ENCODE assay signal across 9 cellular contexts in genomic region chr9:133114886-133115603, GRCh38. TPM values are rescaled to one million over a fixed set of nuclear protein-coding genes. Genes with fewer than 3 reads are reported as not detected.
A peak's percentile ranks its signal among the peaks of the same experiment; 100 is the strongest.
DNase-seq lines count a peak whose midpoint lies in the region; ATAC-seq, FAIRE-seq and TF ChIP-seq lines count a peak whose summit lies in the region.
"Had no signal": no experiment of that assay in that cellular context is flagged by ENCODE, and none has a peak within 500 bp of the region (broad histone marks: within the 10 kb centered on the region; RNA-seq: fewer than 3 reads in every experiment).

No MANE protein-coding gene starts in this region.

- in situ Hi-C loops in K562 (cut with MboI), result no loop called here

- H3K27me3 Mint-ChIP-seq in naive thymus-derived CD4-positive, alpha-beta T cell, result no peaks in the 10 kb centered on the region

- H3K9me1 ChIP-seq in K562 (ENCODE audit: control insufficient read depth, insufficient read depth, low read length), result no peaks in the 10 kb centered on the region

- no peaks in the 10 kb centered on the region for H3K9me3 ChIP-seq in BLaER1
- no peaks in the 10 kb centered on the region for H3K9me3 ChIP-seq in K562 (replicated peaks; ENCODE audit: control insufficient read depth, insufficient read depth, low read depth, low read length)
- H3K9me3 ChIP-seq in naive thymus-derived CD4-positive, alpha-beta T cell (ENCODE audit: control insufficient read depth in 2 of 3, low read length in 3 of 3), result no peaks in the 10 kb centered on the region

- no peak overlapping the region for H2AFZ ChIP-seq in K562 (ENCODE audit: low read depth, low read length)

- intact Hi-C loops in K562 (cut with micrococcal nuclease), result no loop called here
- intact Hi-C loops in naive thymus-derived CD4-positive, alpha-beta T cell (cut with micrococcal nuclease), result no loop called here

- no peaks in the 10 kb centered on the region for H3K27me3 ChIP-seq in BLaER1
- no peaks in the 10 kb centered on the region for H3K27me3 ChIP-seq in K562 (ENCODE audit: control insufficient read depth in 2 of 2, insufficient read depth in 2 of 2, low read length in 2 of 2)
- H3K27me3 ChIP-seq in naive thymus-derived CD4-positive, alpha-beta T cell (ENCODE audit: control insufficient read depth in 2 of 2, insufficient read depth in 2 of 2, low read length in 2 of 2), result no peaks in the 10 kb centered on the region

- H3K36me3 Mint-ChIP-seq in naive thymus-derived CD4-positive, alpha-beta T cell, result peaks cover 0 to 3% (median 0%) of the 10 kb centered on the region in 5 donors

- H3K9ac ChIP-seq in BLaER1 (peak overlapping the region; percentile 69), K562 (ENCODE audit: insufficient read depth in 1 of 2, low read depth in 2 of 2, low read length in 2 of 2) (peak overlapping the region in 1 of 2 experiments; percentile 85; a peak in 3 of 4 replicates)

- TF ChIP-seq POLR2A in K562 (conservative IDR thresholded peaks at IDR 0.05), result no peak

- peaks cover 20 to 61% (median 33%) of the 10 kb centered on the region in 7 donors for H3K4me1 Mint-ChIP-seq in naive thymus-derived CD4-positive, alpha-beta T cell

- H3K36me3 ChIP-seq in BLaER1 (peaks cover 38% of the 10 kb centered on the region), K562 (ENCODE audit: control insufficient read depth, insufficient read depth, low read length) (peaks cover 45% of the 10 kb centered on the region; the same call in 2 of the 3 replicates)
- H3K36me3 ChIP-seq in naive thymus-derived CD4-positive, alpha-beta T cell (ENCODE audit: control insufficient read depth in 2 of 3, insufficient read depth in 3 of 3, low read length in 3 of 3), result peaks cover 0 to 17% (median 0%) of the 10 kb centered on the region in 3 experiments

- peak overlapping the region in 1 of 9 donors; percentile 89 for H3K27ac Mint-ChIP-seq in naive thymus-derived CD4-positive, alpha-beta T cell

- H3K4me1 ChIP-seq in BLaER1, result peaks cover 87% of the 10 kb centered on the region
- H3K4me1 ChIP-seq in K562 (replicated peaks in 1 of 2; ENCODE audit: control insufficient read depth in 2 of 2, insufficient read depth in 2 of 2, low read length in 2 of 2), result peaks cover 34 to 81% of the 10 kb centered on the region in 2 experiments
- peaks cover 22 to 59% of the 10 kb centered on the region in 2 donors for H3K4me1 ChIP-seq in naive thymus-derived CD4-positive, alpha-beta T cell (ENCODE audit: control insufficient read depth in 2 of 2, insufficient read depth in 2 of 2, low read length in 2 of 2)

- ATAC-seq in HG03432 (IDR thresholded peaks at IDR 0.05; ENCODE audit: unreplicated experiment) (peak; percentile 27), K562 (no peak), GM21381 (IDR thresholded peaks at IDR 0.05; ENCODE audit: unreplicated experiment) (no peak), GM21825 (IDR thresholded peaks at IDR 0.05; ENCODE audit: unreplicated experiment) (no peak), GM19463 (IDR thresholded peaks at IDR 0.05; ENCODE audit: unreplicated experiment) (no peak)
- ATAC-seq in naive thymus-derived CD4-positive, alpha-beta T cell, result no peak

- TF ChIP-seq CTCF in K562 (IDR thresholded peaks at IDR 0.05 in 2 of 3, conservative IDR thresholded peaks at IDR 0.05 in 1 of 3; ENCODE audit: insufficient read depth in 2 of 3, low read depth in 1 of 3, low read length in 3 of 3), result no peak

- no peak for TF ChIP-seq EP300 in K562 (IDR thresholded peaks at IDR 0.05; ENCODE audit: low read length)

- POLR2A ChIA-PET in K562 (lab: Yijun Ruan, JAX), result interaction anchor here (0.6 to 1.7 kb wide), 8 partner anchors 9 to 269 kb away, joined by 3 to 7 read pairs (median 4); partner anchors contain the start of gene GTF3C5
- POLR2A ChIA-PET in naive thymus-derived CD4-positive, alpha-beta T cell (lab: Charles Lee), result interaction anchor here (1.2 kb wide), 1 partner anchor 16 kb away, joined by 3 read pairs; no protein-coding TSS in a partner anchor

- TF ChIP-seq RAD21 in K562 (CRISPR knock-in tag; conservative IDR thresholded peaks at IDR 0.05 in 1 of 2, IDR thresholded peaks at IDR 0.05 in 1 of 2), result no peak

- no TSS peak for BruUV-seq in K562 (replicated peaks; lab: Mats Ljungman, UMichigan)

- H3K27ac ChIP-seq in BLaER1 (peak overlapping the region; percentile 83), K562 (ENCODE audit: extremely low read depth, low read depth, low read length) (0 out of 3 replicates have a peak overlapping the region, but pooled peaks have one; percentile 3)
- H3K27ac ChIP-seq in naive thymus-derived CD4-positive, alpha-beta T cell (ENCODE audit: low read depth, low read length), result peak overlapping the region; percentile 19

- peak overlapping the region; percentile 26 for H3K4me3 ChIP-seq in BLaER1
- H3K4me3 ChIP-seq in K562, result no peak overlapping the region
- H3K4me3 ChIP-seq in naive thymus-derived CD4-positive, alpha-beta T cell (ENCODE audit: low read length), result no peak overlapping the region

- H3K4me3 Mint-ChIP-seq in naive thymus-derived CD4-positive, alpha-beta T cell, result peak overlapping the region in 1 of 10 donors; percentile 66

- H4K20me1 ChIP-seq in BLaER1, result peaks cover 100% of the 10 kb centered on the region
- H4K20me1 ChIP-seq in K562 (replicated peaks; ENCODE audit: control insufficient read depth, insufficient read depth, low read length), result peaks cover 20% of the 10 kb centered on the region

- WGBS in K562 (ENCODE audit: insufficient coverage, low coverage, missing lambda C conversion rate), result 87% methylated on average over 17 of the region's 19 CpGs

- no peak for DNase-seq in K562 (ENCODE audit: extremely low read depth in 1 of 4, low spot score in 3 of 4)
- DNase-seq in naive thymus-derived CD4-positive, alpha-beta T cell, result peak in 1 of 9 donors; percentile 7
- DNase-seq in NCI-H1694 (lab: John Stamatoyannopoulos, UW), result no peak

- H3K4me2 ChIP-seq in BLaER1 (peak overlapping the region; percentile 100), K562 (ENCODE audit: insufficient read depth, low read length) (no peak overlapping the region)

- FAIRE-seq in K562 (lab: Jason Lieb, UNC), result no peak
- FAIRE-seq: G401.6 had no signal

- CTCF ChIA-PET in K562 (lab: Yijun Ruan, JAX; ENCODE audit: low intra/inter-chr PET ratio), result no interaction called here
- CTCF ChIA-PET in naive thymus-derived CD4-positive, alpha-beta T cell (lab: Charles Lee), result interaction anchor here (1.2 to 1.9 kb wide), 2 partner anchors 13 to 34 kb away, joined by 5 read pairs; no protein-coding TSS in a partner anchor

- H3K79me2 ChIP-seq in K562 (ENCODE audit: control insufficient read depth, insufficient read depth, low read length), result peaks cover 81% of the 10 kb centered on the region

- peaks cover 0 to 2% (median 0%) of the 10 kb centered on the region in 11 donors for H3K9me3 Mint-ChIP-seq in naive thymus-derived CD4-positive, alpha-beta T cell

RNA-seq across cellular contexts. Expression of gene RALGDS, which starts 6.0 kb away (rescaled TPM):
- 62.0 and 176 TPM in 2 replicates for total RNA-seq in K562 (2011; cell fraction: chromatin; rRNA removed; ENCODE audit: low replicate concordance)
- total RNA-seq in K562 (2011; cell fraction: nucleolus; rRNA removed), result 78.8 and 97.7 TPM in 2 replicates
- 55.4 and 58.4 TPM in 2 replicates for total RNA-seq in K562 (2011; cell fraction: nucleoplasm; rRNA removed)
- total RNA-seq in K562 (2014; rRNA removed) (27.1 and 36.2 TPM in 2 replicates), K562 (2014; rRNA removed; fragmentation: Illumina TruSeq; extraction: Trizol) (9.4 and 12.0 TPM in 2 replicates), K562 (2015; rRNA removed; fragmentation: Illumina TruSeq; extraction: Trizol) (25.8 and 25.9 TPM in 2 replicates), K562 (2021) (28.6 and 37.3 TPM in 2 replicates)
- polyA plus RNA-seq in K562 (2011; rRNA removed) (40.3 and 45.9 TPM in 2 replicates), K562 (2014; fragmentation: Illumina TruSeq; extraction: Trizol) (28.7 and 34.9 TPM in 2 replicates), K562 (2014; fragmentation: Nextera tagmentation; extraction: Ambion mirVana) (1 to 10 TPM in 1 of 2 experiments, under 1 TPM in 1; 0.75 to 2.4 TPM), K562 (2014; rRNA removed) (39.5 and 43.3 TPM in 2 replicates)
- 34.7 and 62.2 TPM in 2 replicates for polyA plus RNA-seq in K562 (2011; cell fraction: cytosol; rRNA removed)
- polyA plus RNA-seq in K562 (2011; cell fraction: nucleus; rRNA removed), result 170 and 326 TPM in 2 replicates
- 26.3 and 47.2 TPM in 2 replicates for polyA plus RNA-seq in K562 (2012)
- polyA minus RNA-seq in K562 (2011; rRNA and poly(A)+ RNA removed), result 12.0 and 17.4 TPM in 2 replicates
- 13.6 and 18.5 TPM in 2 replicates for polyA minus RNA-seq in K562 (2011; cell fraction: cytosol; rRNA and poly(A)+ RNA removed)
- 30.2 and 36.5 TPM in 2 replicates for polyA minus RNA-seq in K562 (2011; cell fraction: nucleus; rRNA and poly(A)+ RNA removed)
- total RNA-seq in naive thymus-derived CD4-positive, alpha-beta T cell, result 100 to 1,000 TPM in 2 of 5 experiments, 10 to 100 TPM in 3; 73.9 to 123 (median 79.7) TPM
- 10 to 100 TPM; 17.8 to 35.7 TPM for polyA plus RNA-seq in naive thymus-derived CD4-positive, alpha-beta T cell

RNA-seq across cellular contexts. Expression of gene GBGT1, which starts 48.7 kb away (rescaled TPM):
- 36.0 and 113 TPM in 2 replicates for total RNA-seq in K562 (2011; cell fraction: chromatin; rRNA removed; ENCODE audit: low replicate concordance)
- 65.4 and 76.9 TPM in 2 replicates for total RNA-seq in K562 (2011; cell fraction: nucleolus; rRNA removed)
- total RNA-seq in K562 (2011; cell fraction: nucleoplasm; rRNA removed), result 49.2 and 52.3 TPM in 2 replicates
- total RNA-seq in K562 (2014; rRNA removed) (20.7 and 23.6 TPM in 2 replicates), K562 (2014; rRNA removed; fragmentation: Illumina TruSeq; extraction: Trizol) (6.3 and 9.4 TPM in 2 replicates), K562 (2015; rRNA removed; fragmentation: Illumina TruSeq; extraction: Trizol) (13.7 and 15.3 TPM in 2 replicates), K562 (2021) (24.6 and 25.8 TPM in 2 replicates)
- polyA plus RNA-seq in K562 (2011; rRNA removed) (10.1 and 20.2 TPM in 2 replicates), K562 (2014; fragmentation: Illumina TruSeq; extraction: Trizol) (17.8 and 18.8 TPM in 2 replicates), K562 (2014; fragmentation: Nextera tagmentation; extraction: Ambion mirVana) (1 to 10 TPM in 1 of 2 experiments, under 1 TPM in 1; 0.55 to 1.6 TPM), K562 (2014; rRNA removed) (16.1 and 20.6 TPM in 2 replicates)
- polyA plus RNA-seq in K562 (2011; cell fraction: cytosol; rRNA removed), result 19.0 and 25.7 TPM in 2 replicates
- polyA plus RNA-seq in K562 (2011; cell fraction: nucleus; rRNA removed), result 44.6 and 60.7 TPM in 2 replicates
- 11.5 and 21.9 TPM in 2 replicates for polyA plus RNA-seq in K562 (2012)
- 12.7 and 14.4 TPM in 2 replicates for polyA minus RNA-seq in K562 (2011; rRNA and poly(A)+ RNA removed)
- polyA minus RNA-seq in K562 (2011; cell fraction: cytosol; rRNA and poly(A)+ RNA removed), result 12.8 and 20.2 TPM in 2 replicates
- polyA minus RNA-seq in K562 (2011; cell fraction: nucleus; rRNA and poly(A)+ RNA removed), result 24.2 and 31.3 TPM in 2 replicates
- total RNA-seq in naive thymus-derived CD4-positive, alpha-beta T cell, result 10 to 100 TPM in 2 of 5 experiments, 1 to 10 TPM in 3; 3.4 to 14.8 (median 5.5) TPM
- polyA plus RNA-seq in naive thymus-derived CD4-positive, alpha-beta T cell, result under 1 TPM in 1 of 2 donors, not detected in 1; 0.14 TPM

RNA-seq across cellular contexts. Expression of gene CEL, which starts 53.3 kb away (rescaled TPM):
- 2.0 and 6.1 TPM in 2 replicates for total RNA-seq in K562 (2011; cell fraction: chromatin; rRNA removed; ENCODE audit: low replicate concordance)
- 2.8 and 3.8 TPM in 2 replicates for total RNA-seq in K562 (2011; cell fraction: nucleolus; rRNA removed)
- total RNA-seq in K562 (2011; cell fraction: nucleoplasm; rRNA removed), result 2.3 TPM in 2 replicates
- total RNA-seq in K562 (2014; rRNA removed) (0.09 and 0.45 TPM in 2 replicates), K562 (2014; rRNA removed; fragmentation: Illumina TruSeq; extraction: Trizol) (0.15 and 0.16 TPM in 2 replicates), K562 (2015; rRNA removed; fragmentation: Illumina TruSeq; extraction: Trizol) (0.51 and 0.53 TPM in 2 replicates), K562 (2021) (3.0 and 4.0 TPM in 2 replicates)
- polyA plus RNA-seq in K562 (2011; rRNA removed) (0.46 and 0.65 TPM in 2 replicates), K562 (2014; fragmentation: Illumina TruSeq; extraction: Trizol) (0.62 and 0.91 TPM in 2 replicates), K562 (2014; fragmentation: Nextera tagmentation; extraction: Ambion mirVana) (not detected), K562 (2014; rRNA removed) (0.57 and 0.77 TPM in 2 replicates)
- polyA plus RNA-seq in K562 (2011; cell fraction: cytosol; rRNA removed), result 0.32 and 0.43 TPM in 2 replicates
- polyA plus RNA-seq in K562 (2011; cell fraction: nucleus; rRNA removed), result 2.8 and 6.2 TPM in 2 replicates
- polyA plus RNA-seq in K562 (2012), result 0.77 and 2.3 TPM in 2 replicates
- polyA minus RNA-seq in K562 (2011; rRNA and poly(A)+ RNA removed), result 0.14 and 0.21 TPM in 2 replicates
- not detected in 2 replicates for polyA minus RNA-seq in K562 (2011; cell fraction: cytosol; rRNA and poly(A)+ RNA removed)
- 0.54 and 0.89 TPM in 2 replicates for polyA minus RNA-seq in K562 (2011; cell fraction: nucleus; rRNA and poly(A)+ RNA removed)
- 1 to 10 TPM in 3 of 5 experiments, under 1 TPM in 2; 0.32 to 2.3 (median 2.2) TPM for total RNA-seq in naive thymus-derived CD4-positive, alpha-beta T cell
- not detected for polyA plus RNA-seq in naive thymus-derived CD4-positive, alpha-beta T cell

Comparison
In these comparisons a context has a peak if more than half of its experiments do, and no peak if none do; other contexts are left out.
1. H3K27ac ChIP-seq: peak in every context shown above with its lines; median percentile 83 in BLaER1; 19 in naive thymus-derived CD4-positive, alpha-beta T cell; 3 in K562.